ENCODE assay signal across 23 cellular contexts in the genomic region with DNA sequence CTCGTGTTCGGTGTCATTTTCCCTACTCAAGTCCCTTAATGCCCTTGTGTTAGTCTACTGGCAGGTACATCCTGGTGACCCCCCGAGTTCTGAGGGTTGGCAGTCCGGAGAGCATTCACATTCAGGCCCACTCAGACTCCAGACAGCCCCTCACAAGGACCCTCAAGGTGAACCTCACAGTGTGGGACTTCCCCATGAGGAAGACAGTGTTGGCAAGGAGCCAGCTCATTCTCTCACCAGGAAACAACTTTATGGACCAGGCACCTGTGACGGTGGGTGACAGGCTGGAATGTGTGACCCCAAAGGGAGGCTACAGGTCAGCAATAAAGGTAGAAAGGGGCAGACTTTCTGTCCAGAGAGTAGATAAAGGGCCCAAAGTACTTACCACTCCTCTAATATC. TPM values are rescaled to one million over a fixed set of nuclear protein-coding genes. Genes with fewer than 3 reads are reported as not detected.
A peak's percentile ranks its signal among the peaks of the same experiment; 100 is the strongest.
DNase-seq lines count a peak whose midpoint lies in the region; ATAC-seq, FAIRE-seq and TF ChIP-seq lines count a peak whose summit lies in the region.
"Had no signal": no experiment of that assay in that cellular context is flagged by ENCODE, and none has a peak within 500 bp of the region (broad histone marks: within the 10 kb centered on the region; RNA-seq: fewer than 3 reads in every experiment).

No MANE protein-coding gene starts in this region.

- DNase-seq in COLO668 (lab: John Stamatoyannopoulos, UW; ENCODE audit: unreplicated experiment) (peak; percentile 14), body of pancreas (peak; percentile 38 to 51 (median 46)), right lobe of liver (peak in 2 of 3 donors; percentile 40 to 60), urothelium cell line (ENCODE audit: low spot score) (no peak), GM10266 (ENCODE audit: extremely low spot score) (no peak)
- DNase-seq: BE2C; CD8-positive, alpha-beta memory T cell; DMS153; DND-41; H7; NCI-H1105; NCI-H1436 treated with DMSO at 0.1 percent for 48 hours; NCI-H187 treated with DMSO at 0.1 percent for 48 hours; NCI-H446; NCI-H524 treated with DMSO at 0.1 percent for 48 hours; NCI-H82; SHP77 treated with DMSO at 0.1 percent for 48 hours; T-helper 17 cell had no signal

- WGBS in body of pancreas, 2 donors: 57 to 71% methylated on average over 4 to 5 of the region's 5 CpGs
- 5% methylated on average over 4 of the region's 5 CpGs for WGBS in right lobe of liver (ENCODE audit: insufficient coverage, low coverage, low lambda C conversion rate, missing lambda C conversion rate)

- intact Hi-C loops in body of pancreas (cut with DNase I) (no loop called here), right lobe of liver (cut with DNase I) (loop anchor here in 1 of 2 donors (2.0 kb wide), 1 partner anchor 33 kb away; no protein-coding TSS in a partner anchor)

- H3K27ac ChIP-seq in HEK293 (ENCODE audit: extremely low read depth, low read depth, low read length) (no peak overlapping the region), body of pancreas (peak overlapping the region in 1 of 4 donors; percentile 6), right lobe of liver (peak overlapping the region; percentile 51 to 82 (median 64))
- H3K27ac ChIP-seq: RWPE1 had no signal

- POLR2A ChIA-PET in HEK293 (lab: Yijun Ruan, JAX): no interaction called here

- H3K4me1 ChIP-seq in HEK293 (ENCODE audit: control insufficient read depth, insufficient read depth, low read length) (no peaks in the 10 kb centered on the region), body of pancreas (peaks cover 33% of the 10 kb centered on the region), right lobe of liver (peaks cover 0 to 46% (median 15%) of the 10 kb centered on the region in 4 donors)
- H3K4me1 ChIP-seq: BE2C had no signal

- CTCF ChIA-PET in HEK293 (lab: Yijun Ruan, JAX): interaction anchor here (2.3 kb wide), 1 partner anchor 10 kb away, joined by 11 read pairs; no protein-coding TSS in a partner anchor

- H3K27me3 ChIP-seq in body of pancreas (no peaks in the 10 kb centered on the region), right lobe of liver (no peaks in the 10 kb centered on the region)

- no peak overlapping the region for H3K4me3 ChIP-seq in HEK293 (ENCODE audit: low read depth, low read length)
- no peak overlapping the region for H3K4me3 ChIP-seq in body of pancreas
- peak overlapping the region; percentile 24 to 64 (median 63) for H3K4me3 ChIP-seq in right lobe of liver

- ATAC-seq in body of pancreas: no peak
- ATAC-seq in right lobe of liver: peak in 2 of 4 donors; percentile 2 to 30
- ATAC-seq in HG03432 (IDR thresholded peaks at IDR 0.05; ENCODE audit: unreplicated experiment): no peak
- ATAC-seq: T-helper 17 cell had no signal

- no peak for TF ChIP-seq CTCF in HEK293 (tag by site-specific recombination; IDR thresholded peaks at IDR 0.05)
- TF ChIP-seq CTCF in body of pancreas (IDR thresholded peaks at IDR 0.05): no peak
- TF ChIP-seq CTCF in right lobe of liver (IDR thresholded peaks at IDR 0.05): no peak
- TF ChIP-seq CTCF in GM10266 (IDR thresholded peaks at IDR 0.05; ENCODE audit: control insufficient read depth, insufficient read depth, low read depth, missing control alignments): no peak

- H3K9me3 ChIP-seq in HEK293 (ENCODE audit: control insufficient read depth, insufficient read depth, low read depth, low read length) (no peaks in the 10 kb centered on the region), body of pancreas (no peaks in the 10 kb centered on the region), right lobe of liver (peaks cover 0 to 4% (median 0%) of the 10 kb centered on the region in 4 donors)
- H3K9me3 ChIP-seq: BE2C had no signal

- H3K36me3 ChIP-seq in HEK293 (ENCODE audit: control insufficient read depth in 2 of 2, insufficient read depth in 1 of 2, low read length in 2 of 2) (no peaks in the 10 kb centered on the region), body of pancreas (replicated peaks in 1 of 2; ENCODE audit: insufficient read depth in 1 of 2, low read depth in 2 of 2) (no peaks in the 10 kb centered on the region), right lobe of liver (no peaks in the 10 kb centered on the region)
- H3K36me3 ChIP-seq: BE2C had no signal

- FAIRE-seq in urothelium cell line (lab: Jason Lieb, UNC): no peak
- FAIRE-seq: GM19239, HTR-8/SVneo had no signal

- TF ChIP-seq POLR2A in body of pancreas (IDR thresholded peaks at IDR 0.05): no peak
- TF ChIP-seq POLR2A in right lobe of liver (IDR thresholded peaks at IDR 0.05): no peak

TF ChIP-seq in HEK293, 187 proteins besides CTCF, POLR2A, EP300 and RAD21:
- TF ChIP-seq, protein P1, sequence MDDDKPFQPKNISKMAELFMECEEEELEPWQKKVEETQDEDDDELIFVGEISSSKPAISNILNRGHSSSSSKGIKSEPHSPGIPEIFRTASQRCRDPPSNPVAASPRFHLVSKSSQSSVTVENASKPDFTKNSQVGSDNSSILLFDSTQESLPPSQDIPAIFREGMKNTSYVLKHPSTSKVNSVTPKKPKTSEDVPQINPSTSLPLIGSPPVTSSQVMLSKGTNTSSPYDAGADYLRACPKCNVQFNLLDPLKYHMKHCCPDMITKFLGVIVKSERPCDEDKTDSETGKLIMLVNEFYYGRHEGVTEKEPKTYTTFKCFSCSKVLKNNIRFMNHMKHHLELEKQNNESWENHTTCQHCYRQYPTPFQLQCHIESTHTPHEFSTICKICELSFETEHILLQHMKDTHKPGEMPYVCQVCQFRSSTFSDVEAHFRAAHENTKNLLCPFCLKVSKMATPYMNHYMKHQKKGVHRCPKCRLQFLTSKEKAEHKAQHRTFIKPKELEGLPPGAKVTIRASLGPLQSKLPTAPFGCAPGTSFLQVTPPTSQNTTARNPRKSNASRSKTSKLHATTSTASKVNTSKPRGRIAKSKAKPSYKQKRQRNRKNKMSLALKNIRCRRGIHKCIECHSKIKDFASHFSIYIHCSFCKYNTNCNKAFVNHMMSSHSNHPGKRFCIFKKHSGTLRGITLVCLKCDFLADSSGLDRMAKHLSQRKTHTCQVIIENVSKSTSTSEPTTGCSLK (tag by site-specific recombination; IDR thresholded peaks at IDR 0.05): no peak
- no peak for TF ChIP-seq ZNF274 (IDR thresholded peaks at IDR 0.05; ENCODE audit: low read length)
- no peak for TF ChIP-seq ZNF274 (tag by site-specific recombination; IDR thresholded peaks at IDR 0.05; ENCODE audit: borderline replicate concordance)
- 0 out of 2 replicates have a peak, but pooled peaks have one; percentile 13 for TF ChIP-seq ZBTB48 (tag by site-specific recombination; IDR thresholded peaks at IDR 0.05)
- no peak for TF ChIP-seq OSR2 (tag by site-specific recombination; IDR thresholded peaks at IDR 0.05)
- TF ChIP-seq, protein P2, sequence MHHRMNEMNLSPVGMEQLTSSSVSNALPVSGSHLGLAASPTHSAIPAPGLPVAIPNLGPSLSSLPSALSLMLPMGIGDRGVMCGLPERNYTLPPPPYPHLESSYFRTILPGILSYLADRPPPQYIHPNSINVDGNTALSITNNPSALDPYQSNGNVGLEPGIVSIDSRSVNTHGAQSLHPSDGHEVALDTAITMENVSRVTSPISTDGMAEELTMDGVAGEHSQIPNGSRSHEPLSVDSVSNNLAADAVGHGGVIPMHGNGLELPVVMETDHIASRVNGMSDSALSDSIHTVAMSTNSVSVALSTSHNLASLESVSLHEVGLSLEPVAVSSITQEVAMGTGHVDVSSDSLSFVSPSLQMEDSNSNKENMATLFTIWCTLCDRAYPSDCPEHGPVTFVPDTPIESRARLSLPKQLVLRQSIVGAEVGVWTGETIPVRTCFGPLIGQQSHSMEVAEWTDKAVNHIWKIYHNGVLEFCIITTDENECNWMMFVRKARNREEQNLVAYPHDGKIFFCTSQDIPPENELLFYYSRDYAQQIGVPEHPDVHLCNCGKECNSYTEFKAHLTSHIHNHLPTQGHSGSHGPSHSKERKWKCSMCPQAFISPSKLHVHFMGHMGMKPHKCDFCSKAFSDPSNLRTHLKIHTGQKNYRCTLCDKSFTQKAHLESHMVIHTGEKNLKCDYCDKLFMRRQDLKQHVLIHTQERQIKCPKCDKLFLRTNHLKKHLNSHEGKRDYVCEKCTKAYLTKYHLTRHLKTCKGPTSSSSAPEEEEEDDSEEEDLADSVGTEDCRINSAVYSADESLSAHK (tag by site-specific recombination; IDR thresholded peaks at IDR 0.05): no peak
- no peak for TF ChIP-seq ZNF664 (tag by site-specific recombination; IDR thresholded peaks at IDR 0.05)

RNA-seq across cellular contexts. Expression of a gene that starts 24.5 kb away (rescaled TPM):
- total RNA-seq in body of pancreas (not detected), right lobe of liver (not detected)
- total RNA-seq: CD8-positive, alpha-beta memory T cell; H7; T-helper 17 cell had no signal

RNA-seq across cellular contexts. Expression of a gene that starts 27.5 kb away (rescaled TPM):
- total RNA-seq in body of pancreas: 1 to 10 TPM; 3.4 to 9.6 TPM
- total RNA-seq in right lobe of liver: 10 to 100 TPM in 2 of 6 experiments, 1 to 10 TPM in 4; 3.3 to 20.2 (median 9.4) TPM

RNA-seq across cellular contexts. Expression of a gene that starts 48.3 kb away (rescaled TPM):
- total RNA-seq in body of pancreas: 10 to 100 TPM; 19.1 to 21.0 TPM
- total RNA-seq in right lobe of liver: 100 to 1,000 TPM in 1 of 6 experiments, 10 to 100 TPM in 5; 68.5 to 119 (median 88.9) TPM

Comparison
In these comparisons a context has a peak if more than half of its experiments do, and no peak if none do; other contexts are left out.
1. DNase-seq: peak in COLO668 (single experiment), body of pancreas (4 of 4) and right lobe of liver (2 of 3); none in urothelium cell line (single experiment) and GM10266 (single experiment).
2. H3K4me3 ChIP-seq: peak in right lobe of liver (3 of 3); none in HEK293 (single experiment) and body of pancreas (0 of 2).